Comparison of ENCODE assay signal across 22 cellular contexts in genomic region chr1:99365121-99365520, GRCh38.
"Had no signal": no experiment of that assay in that cellular context is flagged by ENCODE, and none has a peak within 500 bp of the region (broad histone marks: within the 10 kb centered on the region; RNA-seq: fewer than 3 reads in every experiment).

No MANE protein-coding gene starts in this region.

- H3K4me3 ChIP-seq: left lung, lung, right lobe of liver, skin epidermis, suprapubic skin, tibial nerve had no signal

- FAIRE-seq: TTC549 had no signal

- ATAC-seq: activated CD8-positive, alpha-beta T cell treated with anti-CD3 and anti-CD28 coated beads, Interleukin-2, amount 10 ng/mL, durations not matched to agents 7 days and 5 days; activated naive CD8-positive, alpha-beta T cell treated with anti-CD3 and anti-CD28 coated beads, Interleukin-2, amount 50 U/mL, for 24 hours; esophagus mucosa; left lung; naive thymus-derived CD4-positive, alpha-beta T cell; right lobe of liver; stimulated activated effector memory CD8-positive, alpha-beta T cell treated with anti-CD3 and anti-CD28 coated beads, Interleukin-12 subunit alpha, Interleukin-12 subunit beta, amount 100 ng/mL, for 72 hours; stimulated activated naive CD8-positive, alpha-beta T cell treated with anti-CD3 and anti-CD28 coated beads, Interleukin-15, amount 100 ng/mL, for 72 hours had no signal

- DNase-seq: activated CD4-positive, alpha-beta T cell treated with anti-CD3 and anti-CD28 coated beads for 1 hour; activated CD4-positive, alpha-beta T cell treated with anti-CD3 and anti-CD28 coated beads, Interleukin-2, amount 50 U/mL, for 1 hour; activated CD8-positive, alpha-beta T cell treated with anti-CD3 and anti-CD28 coated beads, Interleukin-2, amount 10 ng/mL, durations not matched to agents 7 days and 5 days; activated gamma-delta T cell; activated naive CD4-positive, alpha-beta T cell treated with anti-CD3 and anti-CD28 coated beads, Interleukin-2, amount 50 U/mL, for 16 hours; activated naive CD8-positive, alpha-beta T cell treated with anti-CD3 and anti-CD28 coated beads, Interleukin-2, amount 50 U/mL, for 24 hours; caudate nucleus; dermis blood vessel endothelial cell; effector CD8-positive, alpha-beta T cell; left lung; naive thymus-derived CD4-positive, alpha-beta T cell; posterior cingulate gyrus; right lobe of liver; stimulated activated CD4-positive, alpha-beta T cell treated with anti-CD3 and anti-CD28 coated beads, Interleukin-2, amount 100 ng/mL, for 24 hours; stimulated activated naive CD8-positive, alpha-beta T cell treated with anti-CD3 and anti-CD28 coated beads, Interleukin-15, amount 100 ng/mL, for 72 hours had no signal
